10 cellular contexts compared by ENCODE assay signal in genomic region chr6:157879034-157879872, GRCh38. TPM values are rescaled to one million over a fixed set of nuclear protein-coding genes. Genes with fewer than 3 reads are reported as not detected.
A peak's percentile ranks its signal among the peaks of the same experiment; 100 is the strongest.
DNase-seq lines count a peak whose midpoint lies in the region; ATAC-seq lines count a peak whose summit lies in the region.
"Had no signal": no experiment of that assay in that cellular context is flagged by ENCODE, and none has a peak within 500 bp of the region (broad histone marks: within the 10 kb centered on the region; RNA-seq: fewer than 3 reads in every experiment).

No MANE protein-coding gene starts in this region.

- peak overlapping the region in 9 of 10 donors; percentile 7 to 75 (median 66) for H3K4me3 Mint-ChIP-seq in naive thymus-derived CD4-positive, alpha-beta T cell
- no peak overlapping the region for H3K4me3 Mint-ChIP-seq in stimulated activated naive B cell treated with anti-CD40 and anti-IgM and Interleukin-4, amounts not matched to agents 10 μg/mL and 1 μg/mL and 100 μg/mL, for 72 hours
- H3K4me3 Mint-ChIP-seq: neural crest cell had no signal

- no peak overlapping the region for H3K4me3 ChIP-seq in naive thymus-derived CD4-positive, alpha-beta T cell (ENCODE audit: low read length)
- H3K4me3 ChIP-seq: heart right ventricle had no signal

- no peaks in the 10 kb centered on the region for H3K9me3 ChIP-seq in naive thymus-derived CD4-positive, alpha-beta T cell (ENCODE audit: control insufficient read depth in 2 of 3, low read length in 3 of 3)
- H3K9me3 ChIP-seq: heart right ventricle had no signal

- H3K9me3 Mint-ChIP-seq in naive thymus-derived CD4-positive, alpha-beta T cell = peaks cover 0 to 2% (median 0%) of the 10 kb centered on the region in 11 donors
- no peaks in the 10 kb centered on the region for H3K9me3 Mint-ChIP-seq in stimulated activated naive B cell treated with anti-CD40 and anti-IgM and Interleukin-4, amounts not matched to agents 10 μg/mL and 1 μg/mL and 100 μg/mL, for 72 hours
- H3K9me3 Mint-ChIP-seq: neural crest cell had no signal

- ATAC-seq in GM19025 (IDR thresholded peaks at IDR 0.05; ENCODE audit: low read depth, unreplicated experiment) = peak; percentile 75
- ATAC-seq in GM21786 (IDR thresholded peaks at IDR 0.05; ENCODE audit: unreplicated experiment) = peak; percentile 89
- ATAC-seq in HG03457 (IDR thresholded peaks at IDR 0.05; ENCODE audit: unreplicated experiment) = peak; percentile 75
- ATAC-seq in naive thymus-derived CD4-positive, alpha-beta T cell = no peak
- ATAC-seq in left cardiac atrium = no peak
- no peak for ATAC-seq in stimulated activated naive B cell treated with anti-CD40 and anti-IgM and Interleukin-4, amounts not matched to agents 10 μg/mL and 1 μg/mL and 100 μg/mL, for 72 hours (replicated peaks)
- ATAC-seq: heart right ventricle had no signal

- CTCF ChIA-PET in naive thymus-derived CD4-positive, alpha-beta T cell (lab: Charles Lee) = interaction anchor here (1.5 to 1.9 kb wide), 2 partner anchors 18 to 123 kb away, joined by 4 to 12 read pairs; no protein-coding TSS in a partner anchor

- no peak for DNase-seq in naive thymus-derived CD4-positive, alpha-beta T cell
- no peak for DNase-seq in left cardiac atrium
- DNase-seq in AML-193 (lab: John Stamatoyannopoulos, UW) = no peak
- no peak for DNase-seq in stimulated activated naive B cell treated with anti-CD40 and anti-IgM and Interleukin-4, amounts not matched to agents 10 μg/mL and 1 μg/mL and 100 μg/mL, for 72 hours
- DNase-seq: heart right ventricle, NCI-H1092 treated with DMSO at 0.1 percent for 48 hours had no signal

- H3K36me3 Mint-ChIP-seq in naive thymus-derived CD4-positive, alpha-beta T cell = peaks cover 6 to 57% (median 48%) of the 10 kb centered on the region in 5 donors
- peaks cover 52 to 72% of the 10 kb centered on the region in 2 donors for H3K36me3 Mint-ChIP-seq in stimulated activated naive B cell treated with anti-CD40 and anti-IgM and Interleukin-4, amounts not matched to agents 10 μg/mL and 1 μg/mL and 100 μg/mL, for 72 hours

- H3K27me3 ChIP-seq in naive thymus-derived CD4-positive, alpha-beta T cell (ENCODE audit: control insufficient read depth in 2 of 2, insufficient read depth in 2 of 2, low read length in 2 of 2) = no peaks in the 10 kb centered on the region
- H3K27me3 ChIP-seq: heart right ventricle had no signal

- peak overlapping the region in 8 of 9 donors; percentile 3 to 99 (median 85) for H3K27ac Mint-ChIP-seq in naive thymus-derived CD4-positive, alpha-beta T cell
- no peak overlapping the region for H3K27ac Mint-ChIP-seq in stimulated activated naive B cell treated with anti-CD40 and anti-IgM and Interleukin-4, amounts not matched to agents 10 μg/mL and 1 μg/mL and 100 μg/mL, for 72 hours

- peaks cover 0 to 40% of the 10 kb centered on the region in 2 donors for H3K4me1 ChIP-seq in naive thymus-derived CD4-positive, alpha-beta T cell (ENCODE audit: control insufficient read depth in 2 of 2, insufficient read depth in 2 of 2, low read length in 2 of 2)

- intact Hi-C loops in naive thymus-derived CD4-positive, alpha-beta T cell (cut with micrococcal nuclease) = loop anchor here in 1 of 2 donors (2.0 kb wide), 1 partner anchor 18 kb away; no protein-coding TSS in a partner anchor
- intact Hi-C loops in left cardiac atrium (cut with DNase I) = loop anchor here in 1 of 2 donors (10.0 kb wide), 1 partner anchor 204 kb away; no protein-coding TSS in a partner anchor

- H3K36me3 ChIP-seq in naive thymus-derived CD4-positive, alpha-beta T cell (ENCODE audit: control insufficient read depth in 2 of 3, insufficient read depth in 3 of 3, low read length in 3 of 3) = peaks cover 0 to 13% (median 0%) of the 10 kb centered on the region in 3 experiments

- POLR2A ChIA-PET in naive thymus-derived CD4-positive, alpha-beta T cell (lab: Charles Lee) = interaction anchor here (0.9 to 1.5 kb wide), 2 partner anchors 103 to 117 kb away, joined by 3 to 5 read pairs; no protein-coding TSS in a partner anchor

- no peaks in the 10 kb centered on the region for H3K27me3 Mint-ChIP-seq in naive thymus-derived CD4-positive, alpha-beta T cell
- H3K27me3 Mint-ChIP-seq in stimulated activated naive B cell treated with anti-CD40 and anti-IgM and Interleukin-4, amounts not matched to agents 10 μg/mL and 1 μg/mL and 100 μg/mL, for 72 hours = no peaks in the 10 kb centered on the region

- H3K27ac ChIP-seq in naive thymus-derived CD4-positive, alpha-beta T cell (ENCODE audit: low read depth, low read length) = no peak overlapping the region
- H3K27ac ChIP-seq: heart right ventricle had no signal

- peaks cover 13 to 86% (median 81%) of the 10 kb centered on the region in 7 donors for H3K4me1 Mint-ChIP-seq in naive thymus-derived CD4-positive, alpha-beta T cell
- H3K4me1 Mint-ChIP-seq in stimulated activated naive B cell treated with anti-CD40 and anti-IgM and Interleukin-4, amounts not matched to agents 10 μg/mL and 1 μg/mL and 100 μg/mL, for 72 hours = peaks cover 27 to 55% of the 10 kb centered on the region in 2 donors

RNA-seq across cellular contexts. Expression of gene SNX9, which starts 56.2 kb away (rescaled TPM):
- 10 to 100 TPM; 13.4 to 39.2 (median 36.4) TPM for total RNA-seq in naive thymus-derived CD4-positive, alpha-beta T cell
- polyA plus RNA-seq in naive thymus-derived CD4-positive, alpha-beta T cell = 10 to 100 TPM; 23.8 to 51.5 TPM
- total RNA-seq in left cardiac atrium = 10 to 100 TPM; 37.7 to 39.9 TPM

Comparison
In these comparisons a context has a peak if more than half of its experiments do, and no peak if none do; other contexts are left out.
1. ATAC-seq: peak in GM19025 (single experiment), GM21786 (single experiment) and HG03457 (single experiment); none in naive thymus-derived CD4-positive, alpha-beta T cell (single experiment), left cardiac atrium (0 of 2) and stimulated activated naive B cell treated with anti-CD40 and anti-IgM and Interleukin-4, amounts not matched to agents 10 μg/mL and 1 μg/mL and 100 μg/mL, for 72 hours (0 of 2).
2. H3K4me3 Mint-ChIP-seq: peak in naive thymus-derived CD4-positive, alpha-beta T cell (9 of 10); none in stimulated activated naive B cell treated with anti-CD40 and anti-IgM and Interleukin-4, amounts not matched to agents 10 μg/mL and 1 μg/mL and 100 μg/mL, for 72 hours (0 of 2).